Comparison of ENCODE assay signal across 9 cellular contexts in the genomic region with DNA sequence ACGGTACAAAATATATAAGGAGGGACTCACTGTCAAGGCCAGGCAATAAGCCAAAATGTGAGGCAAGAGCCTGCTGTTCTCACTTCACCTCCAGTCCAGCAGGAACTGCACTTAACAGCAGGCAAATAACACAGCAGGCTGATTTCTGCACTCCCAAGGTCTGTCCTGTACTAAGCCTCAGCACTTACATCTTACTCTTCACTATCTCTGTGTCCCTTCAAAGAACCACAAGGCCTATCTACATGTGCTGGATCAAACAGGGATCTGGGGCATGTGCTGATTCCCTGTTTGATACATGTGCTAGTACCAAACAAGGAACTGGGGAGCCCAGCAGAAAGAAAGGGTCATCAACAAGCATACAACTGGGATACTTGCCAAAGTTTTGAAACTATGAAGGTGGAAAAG. TPM values are rescaled to one million over a fixed set of nuclear protein-coding genes. Genes with fewer than 3 reads are reported as not detected.
DNase-seq lines count a peak whose midpoint lies in the region; ATAC-seq and TF ChIP-seq lines count a peak whose summit lies in the region.
"Had no signal": no experiment of that assay in that cellular context is flagged by ENCODE, and none has a peak within 500 bp of the region (broad histone marks: within the 10 kb centered on the region; RNA-seq: fewer than 3 reads in every experiment).

No MANE protein-coding gene starts in this region.

- ATAC-seq in GM18498 (IDR thresholded peaks at IDR 0.05; ENCODE audit: unreplicated experiment) (no peak), GM18867 (IDR thresholded peaks at IDR 0.05; ENCODE audit: unreplicated experiment) (no peak)

- H3K27ac Mint-ChIP-seq in mesothelial cell of epicardium, result peak overlapping the region; percentile 84
- H3K27ac Mint-ChIP-seq: activated B cell treated with CpG ODN at 0.5 μM for 24 hours had no signal

- H3K9ac ChIP-seq in Loucy (ENCODE audit: low read depth, low read length, poor library complexity, severe bottlenecking), result peak overlapping the region; percentile 6

- H3F3A ChIP-seq in Loucy (ENCODE audit: low read depth), result no peaks in the 10 kb centered on the region

- H4K20me1 ChIP-seq in Loucy (ENCODE audit: insufficient read depth, low read length, poor library complexity, severe bottlenecking), result no peaks in the 10 kb centered on the region

- H3K4me2 ChIP-seq in Loucy (ENCODE audit: low read depth, low read length, poor library complexity, severe bottlenecking), result peak overlapping the region; percentile 36

- peaks cover 14% of the 10 kb centered on the region for H3K4me1 Mint-ChIP-seq in mesothelial cell of epicardium

- peaks cover 59% of the 10 kb centered on the region for H3K79me2 ChIP-seq in ACC112 (ENCODE audit: control insufficient read depth, insufficient read depth, low read length, unreplicated experiment)
- H3K79me2 ChIP-seq in Loucy (ENCODE audit: insufficient read depth, low read length), result no peaks in the 10 kb centered on the region

- H3K36me3 ChIP-seq in ACC112 (ENCODE audit: insufficient read depth, low read length), result no peaks in the 10 kb centered on the region
- H3K36me3 ChIP-seq in Loucy (ENCODE audit: insufficient read depth, low read length), result no peaks in the 10 kb centered on the region

- H3K9me3 Mint-ChIP-seq in mesothelial cell of epicardium, result peaks cover 2% of the 10 kb centered on the region
- H3K9me3 Mint-ChIP-seq: activated B cell treated with CpG ODN at 0.5 μM for 24 hours had no signal

- in situ Hi-C loops in GM13977 (cut with MboI; ENCODE audit: low pct_unique_long_range_greater_than_20kb, low sequenced_read_pairs, unreplicated experiment), result no loop called here

- no peaks in the 10 kb centered on the region for H3K27me3 ChIP-seq in ACC112 (ENCODE audit: insufficient read depth, low read length)
- H3K27me3 ChIP-seq in Loucy (ENCODE audit: insufficient read depth, low read length, poor library complexity, severe bottlenecking), result no peaks in the 10 kb centered on the region

- DNase-seq in choroid plexus epithelial cell (ENCODE audit: low read depth) (peak; percentile 98), mesothelial cell of epicardium (ENCODE audit: low spot score in 2 of 2, unreplicated experiment in 2 of 2) (no peak), posterior cingulate gyrus (no peak), GM13977 (ENCODE audit: low spot score) (no peak)
- DNase-seq: activated B cell treated with CpG ODN at 0.5 μM for 24 hours had no signal

- H2AFZ ChIP-seq in ACC112 (ENCODE audit: low read length, unreplicated experiment), result no peak overlapping the region
- peak overlapping the region; percentile 59; the same call in 1 of the 2 replicates for H2AFZ ChIP-seq in Loucy (ENCODE audit: low read length)

- H3K4me3 ChIP-seq in ACC112 (ENCODE audit: low read depth, low read length) (peak overlapping the region; percentile 47; the same call in 1 of the 2 replicates), Loucy (ENCODE audit: low read length, poor library complexity, severe bottlenecking) (no peak overlapping the region), choroid plexus epithelial cell (ENCODE audit: low read depth, low read length) (no peak overlapping the region)

- intact Hi-C loops in posterior cingulate gyrus (cut with DNase I), result no loop called here

- H3K9me3 ChIP-seq in Loucy (ENCODE audit: insufficient read depth, low read depth, low read length), result no peaks in the 10 kb centered on the region

- H3K36me3 Mint-ChIP-seq in mesothelial cell of epicardium, result peaks cover 3% of the 10 kb centered on the region

- H3K9me2 ChIP-seq in Loucy (replicated peaks; ENCODE audit: low read depth, low read length), result no peaks in the 10 kb centered on the region

- H3K4me3 Mint-ChIP-seq in mesothelial cell of epicardium, result no peak overlapping the region
- H3K4me3 Mint-ChIP-seq: activated B cell treated with CpG ODN at 0.5 μM for 24 hours had no signal

- no peak for TF ChIP-seq CTCF in Loucy (conservative IDR thresholded peaks at IDR 0.05; ENCODE audit: low read length)
- TF ChIP-seq CTCF in choroid plexus epithelial cell (conservative IDR thresholded peaks at IDR 0.05; ENCODE audit: low read depth, low read length), result no peak
- TF ChIP-seq CTCF in mesothelial cell of epicardium (IDR thresholded peaks at IDR 0.05; ENCODE audit: unreplicated experiment), result no peak
- no peak for TF ChIP-seq CTCF in GM13977 (IDR thresholded peaks at IDR 0.05; ENCODE audit: extremely low read depth, insufficient read depth, missing control alignments)

- H3K27ac ChIP-seq in ACC112 (ENCODE audit: low read depth, low read length), result peak overlapping the region; percentile 77

- no peaks in the 10 kb centered on the region for H3K27me3 Mint-ChIP-seq in mesothelial cell of epicardium (ENCODE audit: low read depth)
- H3K27me3 Mint-ChIP-seq: activated B cell treated with CpG ODN at 0.5 μM for 24 hours had no signal

- H3K4me1 ChIP-seq in ACC112 (ENCODE audit: control insufficient read depth, insufficient read depth, low read length, unreplicated experiment), result peaks cover 32% of the 10 kb centered on the region
- H3K4me1 ChIP-seq in Loucy (ENCODE audit: insufficient read depth, low read length, poor library complexity, severe bottlenecking), result peaks cover 29% of the 10 kb centered on the region

RNA-seq across cellular contexts. Expression of a gene that starts 22.2 kb away (rescaled TPM):
- total RNA-seq in mesothelial cell of epicardium, result 64.6 to 70.3 TPM (median 68.5 TPM) in 3 replicates
